22 cellular contexts compared by ENCODE assay signal in genomic region chr2:85666937-85667336, GRCh38. TPM values are rescaled to one million over a fixed set of nuclear protein-coding genes. Genes with fewer than 3 reads are reported as not detected.
DNase-seq lines count a peak whose midpoint lies in the region; ATAC-seq and TF ChIP-seq lines count a peak whose summit lies in the region.
"Had no signal": no experiment of that assay in that cellular context is flagged by ENCODE, and none has a peak within 500 bp of the region (broad histone marks: within the 10 kb centered on the region; RNA-seq: fewer than 3 reads in every experiment).

No MANE protein-coding gene starts in this region.

- TF ChIP-seq POLR2A in upper lobe of left lung (IDR thresholded peaks at IDR 0.05) = peak in 3 of 4 donors; percentile 5 to 66 (median 16)

- intact Hi-C loops in left lung (cut with DNase I) = loop anchor here in 1 of 2 donors (5.0 kb wide), 1 partner anchor 45 kb away; no protein-coding TSS in a partner anchor

- peak overlapping the region; percentile 70 for H3K27ac ChIP-seq in HL-60 (replicated peaks)
- peak overlapping the region; percentile 82 to 94 for H3K27ac ChIP-seq in left lung
- H3K27ac ChIP-seq in upper lobe of left lung = peak overlapping the region; percentile 86 to 97 (median 92)

- no peak for ATAC-seq in left lung
- ATAC-seq in upper lobe of left lung (ENCODE audit: low FRiP score in 2 of 2) = no peak
- no peak for ATAC-seq in stimulated activated naive CD8-positive, alpha-beta T cell treated with anti-CD3 and anti-CD28 coated beads, Interleukin-15, Interleukin-2, amounts not matched to agents 100 U/mL and 50 U/mL, for 24 hours
- ATAC-seq: GM23338 had no signal

- DNase-seq in HL-60 (ENCODE audit: low read depth in 1 of 2, low spot score in 1 of 2) (no peak), left lung (no peak), mesenteric fat pad (ENCODE audit: low spot score) (peak; percentile 18), upper lobe of left lung (no peak), NCI-H1092 treated with DMSO at 0.1 percent for 48 hours (lab: John Stamatoyannopoulos, UW) (no peak), NCI-H1105 (lab: John Stamatoyannopoulos, UW) (no peak)
- DNase-seq in stimulated activated naive CD8-positive, alpha-beta T cell treated with anti-CD3 and anti-CD28 coated beads, Interleukin-15, Interleukin-2, amounts not matched to agents 100 U/mL and 50 U/mL, for 24 hours = no peak
- DNase-seq: ACHN; BE2C; CD4-positive, CD25-positive, alpha-beta regulatory T cell; CD8-positive, alpha-beta memory T cell; COR-L47; DMS 273 treated with DMSO at 0.1 percent for 48 hours; DMS53; DND-41; EL; HCEC 1CT; HFFc6; IMR-90 had no signal

- H3K4me1 ChIP-seq in left lung (peaks cover 3 to 50% of the 10 kb centered on the region in 2 donors), upper lobe of left lung (peaks cover 22 to 31% (median 27%) of the 10 kb centered on the region in 4 donors)
- H3K4me1 ChIP-seq: BE2C had no signal

- H3K4me3 ChIP-seq in HL-60 (replicated peaks; ENCODE audit: insufficient read depth, low read length) = no peak overlapping the region
- peak overlapping the region; percentile 35 to 36 for H3K4me3 ChIP-seq in left lung
- peak overlapping the region; percentile 4 to 53 (median 52) for H3K4me3 ChIP-seq in upper lobe of left lung
- H3K4me3 ChIP-seq: GM23338 had no signal

- TF ChIP-seq CTCF in HL-60 (IDR thresholded peaks at IDR 0.05; ENCODE audit: insufficient read depth, low read length) = no peak
- TF ChIP-seq CTCF in left lung (IDR thresholded peaks at IDR 0.05) = no peak
- no peak for TF ChIP-seq CTCF in upper lobe of left lung (IDR thresholded peaks at IDR 0.05)

- H3K36me3 ChIP-seq in left lung (no peaks in the 10 kb centered on the region), upper lobe of left lung (peaks cover 6 to 23% (median 13%) of the 10 kb centered on the region in 4 donors)
- H3K36me3 ChIP-seq: BE2C had no signal

- H3K27me3 ChIP-seq in HL-60 (ENCODE audit: insufficient read depth, poor library complexity, severe bottlenecking) (no peaks in the 10 kb centered on the region), left lung (no peaks in the 10 kb centered on the region), upper lobe of left lung (no peaks in the 10 kb centered on the region)
- H3K27me3 ChIP-seq: BE2C had no signal

- no peaks in the 10 kb centered on the region for H3K9me3 ChIP-seq in left lung
- no peaks in the 10 kb centered on the region for H3K9me3 ChIP-seq in upper lobe of left lung
- H3K9me3 ChIP-seq: BE2C had no signal

- no peak for TF ChIP-seq EP300 in upper lobe of left lung (IDR thresholded peaks at IDR 0.05)

- 79% methylated on average over 1 of the region's 1 CpG; no CpG with 5 or more reads in 1 of the 2 donors for WGBS in upper lobe of left lung, 2 donors

RNA-seq across cellular contexts. Expression of gene SFTPB, which starts 1.1 kb away (rescaled TPM):
- total RNA-seq in left lung (over 10,000 TPM; 11,570 to 18,328 TPM), mesenteric fat pad (not detected), upper lobe of left lung (over 10,000 TPM; 10,501 to 67,270 (median 33,394) TPM)
- total RNA-seq: A172; CD4-positive, CD25-positive, alpha-beta regulatory T cell; CD8-positive, alpha-beta memory T cell; G401; GM23338; HFFc6; IMR-90 had no signal

RNA-seq across cellular contexts. Expression of gene GNLY, which starts 27.2 kb away (rescaled TPM):
- total RNA-seq in left lung (10 to 100 TPM in 1 of 2 donors, 1 to 10 TPM in 1; 9.2 to 10.5 TPM), mesenteric fat pad (3.7 TPM), upper lobe of left lung (10 to 100 TPM; 12.2 to 24.7 (median 21.0) TPM)
- total RNA-seq: A172, G401, GM23338, HFFc6, IMR-90 had no signal

RNA-seq across cellular contexts. Expression of gene USP39, which starts 51.0 kb away (rescaled TPM):
- total RNA-seq in left lung (10 to 100 TPM; 44.5 to 45.5 TPM), mesenteric fat pad (37.1 TPM), upper lobe of left lung (100 to 1,000 TPM in 1 of 6 donors, 10 to 100 TPM in 5; 36.8 to 176 (median 67.3) TPM)

RNA-seq across cellular contexts. Expression of gene C2orf68, which starts 55.1 kb away (rescaled TPM):
- 10 to 100 TPM; 37.0 to 42.5 TPM for total RNA-seq in left lung
- 26.3 TPM for total RNA-seq in mesenteric fat pad
- 10 to 100 TPM; 24.6 to 46.1 (median 34.0) TPM for total RNA-seq in upper lobe of left lung

Comparison
In these comparisons a context has a peak if more than half of its experiments do, and no peak if none do; other contexts are left out.
1. RNA of gene SFTPB, which starts 1.1 kb away (total RNA-seq): 10,501 to 67,270 TPM in upper lobe of left lung and 11,570 to 18,328 TPM in left lung; not detected in mesenteric fat pad (single experiment); every median in the first group is over 1,000 times any median in the second.
2. Peak in every context shown above with its lines, with median percentiles within 50 percentile points of each other: H3K27ac ChIP-seq.